In the genomic region with DNA sequence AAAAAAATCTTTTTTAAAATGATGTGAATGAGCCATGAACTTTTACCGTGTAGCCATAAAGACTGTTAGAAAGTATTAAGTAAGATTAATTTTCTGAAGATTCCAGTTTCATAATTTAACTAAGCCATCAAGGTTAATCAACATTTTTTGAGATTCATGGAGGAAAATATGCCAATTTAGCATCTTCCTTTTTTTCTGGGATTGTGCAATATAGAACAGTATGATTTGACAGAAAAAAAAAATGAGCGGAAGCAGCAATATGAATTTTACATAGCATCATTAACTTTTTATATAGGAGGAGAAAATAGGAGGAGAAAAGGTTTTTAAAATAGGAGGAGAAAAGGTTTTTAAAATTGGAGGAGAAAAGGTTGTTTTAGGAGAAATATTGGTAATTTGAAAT, we compare ENCODE assay signal across 11 cellular contexts.
"Had no signal": no experiment of that assay in that cellular context is flagged by ENCODE, and none has a peak within 500 bp of the region (broad histone marks: within the 10 kb centered on the region; RNA-seq: fewer than 3 reads in every experiment).

No MANE protein-coding gene starts in this region.

- H3K9ac ChIP-seq: GM23248 had no signal

- H3K4me2 ChIP-seq: GM23338 had no signal

- DNase-seq: GM23248, GOT3, H7, H9, HCEC 1CT, HFFc6 had no signal

- H2AFZ ChIP-seq: GM23248, GM23338 had no signal

- FAIRE-seq: H1, H54 had no signal

- H3K4me1 ChIP-seq: HAP-1 had no signal

- H3K9me3 ChIP-seq: HAP-1 had no signal

- H3K27ac ChIP-seq: GM23248 had no signal

- H3K4me3 ChIP-seq: GM23248, GM23338, HAP-1 had no signal

- H3K36me3 ChIP-seq: HAP-1 had no signal

- ATAC-seq: GM23338, HCT116 had no signal
